1 cellular context compared by ENCODE assay signal in the genomic region with DNA sequence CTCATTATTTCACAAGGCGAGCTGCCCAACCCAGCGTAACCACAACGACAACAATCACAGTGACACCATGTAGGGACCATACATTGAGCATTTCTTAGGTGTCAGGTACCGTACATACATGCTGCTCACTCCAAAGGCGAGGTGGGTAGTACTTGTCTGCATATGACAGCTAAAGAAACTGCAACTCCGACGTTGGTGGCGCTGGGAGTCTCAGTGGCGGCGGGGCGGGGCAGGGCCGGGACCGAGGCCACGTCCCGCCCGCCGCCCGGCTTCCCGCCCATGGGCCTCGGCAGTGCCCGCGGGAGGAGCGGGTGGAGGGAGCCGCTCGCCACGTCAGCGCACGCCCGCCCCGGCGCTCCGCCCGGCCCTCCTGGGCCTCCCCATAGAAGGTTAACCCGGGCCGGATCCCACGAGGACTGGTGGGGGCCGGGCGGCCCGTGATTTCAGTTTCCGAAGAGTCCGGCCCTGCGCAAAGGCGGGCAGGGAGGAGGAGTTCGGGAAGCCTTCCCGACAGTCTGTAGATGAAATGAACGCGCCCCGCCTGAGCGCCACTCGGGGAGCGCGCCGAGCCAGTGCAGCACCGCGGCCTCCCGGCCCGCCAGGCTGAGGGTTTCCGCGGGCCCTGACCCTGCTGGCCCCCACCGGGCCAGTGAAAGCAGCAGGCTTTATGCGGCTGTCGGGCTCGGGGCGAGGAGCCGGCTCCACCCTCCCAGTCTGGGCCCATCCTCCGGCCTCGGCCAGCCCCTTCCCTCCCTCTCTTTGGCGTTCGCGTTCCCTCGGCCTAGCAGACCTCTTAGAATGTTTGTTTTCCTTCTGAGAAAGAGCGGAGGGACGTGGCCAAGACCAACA.
TF ChIP-seq lines count a peak whose summit lies in the region.

No MANE protein-coding gene starts in this region.

TF ChIP-seq in HepG2, 621 proteins besides CTCF, POLR2A, EP300 and RAD21 (continued from another document and continues in another):
- TF ChIP-seq, protein P1, sequence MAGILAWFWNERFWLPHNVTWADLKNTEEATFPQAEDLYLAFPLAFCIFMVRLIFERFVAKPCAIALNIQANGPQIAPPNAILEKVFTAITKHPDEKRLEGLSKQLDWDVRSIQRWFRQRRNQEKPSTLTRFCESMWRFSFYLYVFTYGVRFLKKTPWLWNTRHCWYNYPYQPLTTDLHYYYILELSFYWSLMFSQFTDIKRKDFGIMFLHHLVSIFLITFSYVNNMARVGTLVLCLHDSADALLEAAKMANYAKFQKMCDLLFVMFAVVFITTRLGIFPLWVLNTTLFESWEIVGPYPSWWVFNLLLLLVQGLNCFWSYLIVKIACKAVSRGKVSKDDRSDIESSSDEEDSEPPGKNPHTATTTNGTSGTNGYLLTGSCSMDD (CRISPR knock-in tag; IDR thresholded peaks at IDR 0.05) = no peak
- TF ChIP-seq MTF1 (CRISPR knock-in tag; IDR thresholded peaks at IDR 0.05) (0 out of 2 replicates have a peak, but pooled peaks have one; percentile 51), ZNF232 (CRISPR knock-in tag; IDR thresholded peaks at IDR 0.05; ENCODE audit: borderline replicate concordance) (peak; percentile 69; the same call in 1 of the 2 replicates), ELF1 (CRISPR knock-in tag; IDR thresholded peaks at IDR 0.05) (no peak), IKZF4 (CRISPR knock-in tag; IDR thresholded peaks at IDR 0.05; ENCODE audit: borderline replicate concordance, low read depth, not compliant biosample characterization) (no peak), SNAPC2 (CRISPR knock-in tag; IDR thresholded peaks at IDR 0.05) (0 out of 2 replicates have a peak, but pooled peaks have one; percentile 43), ZNF563 (CRISPR knock-in tag; IDR thresholded peaks at IDR 0.05) (peak; percentile 73; the same call in 1 of the 2 replicates), NFKBIZ (CRISPR knock-in tag; IDR thresholded peaks at IDR 0.05) (0 out of 2 replicates have a peak, but pooled peaks have one; percentile 14), ZNF230 (CRISPR knock-in tag; IDR thresholded peaks at IDR 0.05) (no peak), ATF1 (CRISPR knock-in tag; IDR thresholded peaks at IDR 0.05) (no peak), ZNF484 (CRISPR knock-in tag; IDR thresholded peaks at IDR 0.05; ENCODE audit: borderline replicate concordance, low read depth) (no peak), XRCC5 (optimal IDR thresholded peaks at IDR 0.05; ENCODE audit: low read length) (no peak), NRL (CRISPR knock-in tag; IDR thresholded peaks at IDR 0.05; ENCODE audit: borderline replicate concordance) (peak; percentile 47; the same call in 1 of the 2 replicates), RXRB (CRISPR knock-in tag; IDR thresholded peaks at IDR 0.05; ENCODE audit: borderline replicate concordance) (peak; percentile 56; the same call in 1 of the 2 replicates), KLF16 (CRISPR knock-in tag; IDR thresholded peaks at IDR 0.05) (peak in 1 of 2 experiments; percentile 31; a peak in 1 of 4 replicates), ZNF207 (IDR thresholded peaks at IDR 0.05; ENCODE audit: borderline replicate concordance) (no peak), RARA (CRISPR knock-in tag; IDR thresholded peaks at IDR 0.05) (peak; percentile 55), SP140L (CRISPR knock-in tag; IDR thresholded peaks at IDR 0.05; ENCODE audit: borderline replicate concordance) (no peak), DR1 (CRISPR knock-in tag; IDR thresholded peaks at IDR 0.05) (peak; percentile 45), SOX6 (IDR thresholded peaks at IDR 0.05) (no peak), SOX6 (CRISPR knock-in tag; IDR thresholded peaks at IDR 0.05) (no peak; the same call in 1 of the 2 replicates), FLYWCH1 (CRISPR knock-in tag; IDR thresholded peaks at IDR 0.05) (no peak), TOPORS (CRISPR knock-in tag; IDR thresholded peaks at IDR 0.05) (peak; percentile 75)
- TF ChIP-seq, protein P2, sequence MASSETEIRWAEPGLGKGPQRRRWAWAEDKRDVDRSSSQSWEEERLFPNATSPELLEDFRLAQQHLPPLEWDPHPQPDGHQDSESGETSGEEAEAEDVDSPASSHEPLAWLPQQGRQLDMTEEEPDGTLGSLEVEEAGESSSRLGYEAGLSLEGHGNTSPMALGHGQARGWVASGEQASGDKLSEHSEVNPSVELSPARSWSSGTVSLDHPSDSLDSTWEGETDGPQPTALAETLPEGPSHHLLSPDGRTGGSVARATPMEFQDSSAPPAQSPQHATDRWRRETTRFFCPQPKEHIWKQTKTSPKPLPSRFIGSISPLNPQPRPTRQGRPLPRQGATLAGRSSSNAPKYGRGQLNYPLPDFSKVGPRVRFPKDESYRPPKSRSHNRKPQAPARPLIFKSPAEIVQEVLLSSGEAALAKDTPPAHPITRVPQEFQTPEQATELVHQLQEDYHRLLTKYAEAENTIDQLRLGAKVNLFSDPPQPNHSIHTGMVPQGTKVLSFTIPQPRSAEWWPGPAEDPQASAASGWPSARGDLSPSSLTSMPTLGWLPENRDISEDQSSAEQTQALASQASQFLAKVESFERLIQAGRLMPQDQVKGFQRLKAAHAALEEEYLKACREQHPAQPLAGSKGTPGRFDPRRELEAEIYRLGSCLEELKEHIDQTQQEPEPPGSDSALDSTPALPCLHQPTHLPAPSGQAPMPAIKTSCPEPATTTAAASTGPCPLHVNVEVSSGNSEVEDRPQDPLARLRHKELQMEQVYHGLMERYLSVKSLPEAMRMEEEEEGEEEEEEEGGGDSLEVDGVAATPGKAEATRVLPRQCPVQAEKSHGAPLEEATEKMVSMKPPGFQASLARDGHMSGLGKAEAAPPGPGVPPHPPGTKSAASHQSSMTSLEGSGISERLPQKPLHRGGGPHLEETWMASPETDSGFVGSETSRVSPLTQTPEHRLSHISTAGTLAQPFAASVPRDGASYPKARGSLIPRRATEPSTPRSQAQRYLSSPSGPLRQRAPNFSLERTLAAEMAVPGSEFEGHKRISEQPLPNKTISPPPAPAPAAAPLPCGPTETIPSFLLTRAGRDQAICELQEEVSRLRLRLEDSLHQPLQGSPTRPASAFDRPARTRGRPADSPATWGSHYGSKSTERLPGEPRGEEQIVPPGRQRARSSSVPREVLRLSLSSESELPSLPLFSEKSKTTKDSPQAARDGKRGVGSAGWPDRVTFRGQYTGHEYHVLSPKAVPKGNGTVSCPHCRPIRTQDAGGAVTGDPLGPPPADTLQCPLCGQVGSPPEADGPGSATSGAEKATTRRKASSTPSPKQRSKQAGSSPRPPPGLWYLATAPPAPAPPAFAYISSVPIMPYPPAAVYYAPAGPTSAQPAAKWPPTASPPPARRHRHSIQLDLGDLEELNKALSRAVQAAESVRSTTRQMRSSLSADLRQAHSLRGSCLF (CRISPR knock-in tag; IDR thresholded peaks at IDR 0.05; ENCODE audit: borderline replicate concordance) = 0 out of 2 replicates have a peak, but pooled peaks have one; percentile 19
- TF ChIP-seq, protein P3, sequence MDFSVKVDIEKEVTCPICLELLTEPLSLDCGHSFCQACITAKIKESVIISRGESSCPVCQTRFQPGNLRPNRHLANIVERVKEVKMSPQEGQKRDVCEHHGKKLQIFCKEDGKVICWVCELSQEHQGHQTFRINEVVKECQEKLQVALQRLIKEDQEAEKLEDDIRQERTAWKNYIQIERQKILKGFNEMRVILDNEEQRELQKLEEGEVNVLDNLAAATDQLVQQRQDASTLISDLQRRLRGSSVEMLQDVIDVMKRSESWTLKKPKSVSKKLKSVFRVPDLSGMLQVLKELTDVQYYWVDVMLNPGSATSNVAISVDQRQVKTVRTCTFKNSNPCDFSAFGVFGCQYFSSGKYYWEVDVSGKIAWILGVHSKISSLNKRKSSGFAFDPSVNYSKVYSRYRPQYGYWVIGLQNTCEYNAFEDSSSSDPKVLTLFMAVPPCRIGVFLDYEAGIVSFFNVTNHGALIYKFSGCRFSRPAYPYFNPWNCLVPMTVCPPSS (IDR thresholded peaks at IDR 0.05) = no peak
- TF ChIP-seq, protein P4, sequence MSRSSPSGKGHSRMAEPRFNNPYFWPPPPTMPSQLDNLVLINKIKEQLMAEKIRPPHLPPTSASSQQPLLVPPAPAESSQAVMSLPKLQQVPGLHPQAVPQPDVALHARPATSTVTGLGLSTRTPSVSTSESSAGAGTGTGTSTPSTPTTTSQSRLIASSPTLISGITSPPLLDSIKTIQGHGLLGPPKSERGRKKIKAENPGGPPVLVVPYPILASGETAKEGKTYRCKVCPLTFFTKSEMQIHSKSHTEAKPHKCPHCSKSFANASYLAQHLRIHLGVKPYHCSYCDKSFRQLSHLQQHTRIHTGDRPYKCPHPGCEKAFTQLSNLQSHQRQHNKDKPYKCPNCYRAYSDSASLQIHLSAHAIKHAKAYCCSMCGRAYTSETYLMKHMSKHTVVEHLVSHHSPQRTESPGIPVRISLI (CRISPR knock-in tag; IDR thresholded peaks at IDR 0.05; ENCODE audit: borderline replicate concordance) = no peak
- TF ChIP-seq, protein P5, sequence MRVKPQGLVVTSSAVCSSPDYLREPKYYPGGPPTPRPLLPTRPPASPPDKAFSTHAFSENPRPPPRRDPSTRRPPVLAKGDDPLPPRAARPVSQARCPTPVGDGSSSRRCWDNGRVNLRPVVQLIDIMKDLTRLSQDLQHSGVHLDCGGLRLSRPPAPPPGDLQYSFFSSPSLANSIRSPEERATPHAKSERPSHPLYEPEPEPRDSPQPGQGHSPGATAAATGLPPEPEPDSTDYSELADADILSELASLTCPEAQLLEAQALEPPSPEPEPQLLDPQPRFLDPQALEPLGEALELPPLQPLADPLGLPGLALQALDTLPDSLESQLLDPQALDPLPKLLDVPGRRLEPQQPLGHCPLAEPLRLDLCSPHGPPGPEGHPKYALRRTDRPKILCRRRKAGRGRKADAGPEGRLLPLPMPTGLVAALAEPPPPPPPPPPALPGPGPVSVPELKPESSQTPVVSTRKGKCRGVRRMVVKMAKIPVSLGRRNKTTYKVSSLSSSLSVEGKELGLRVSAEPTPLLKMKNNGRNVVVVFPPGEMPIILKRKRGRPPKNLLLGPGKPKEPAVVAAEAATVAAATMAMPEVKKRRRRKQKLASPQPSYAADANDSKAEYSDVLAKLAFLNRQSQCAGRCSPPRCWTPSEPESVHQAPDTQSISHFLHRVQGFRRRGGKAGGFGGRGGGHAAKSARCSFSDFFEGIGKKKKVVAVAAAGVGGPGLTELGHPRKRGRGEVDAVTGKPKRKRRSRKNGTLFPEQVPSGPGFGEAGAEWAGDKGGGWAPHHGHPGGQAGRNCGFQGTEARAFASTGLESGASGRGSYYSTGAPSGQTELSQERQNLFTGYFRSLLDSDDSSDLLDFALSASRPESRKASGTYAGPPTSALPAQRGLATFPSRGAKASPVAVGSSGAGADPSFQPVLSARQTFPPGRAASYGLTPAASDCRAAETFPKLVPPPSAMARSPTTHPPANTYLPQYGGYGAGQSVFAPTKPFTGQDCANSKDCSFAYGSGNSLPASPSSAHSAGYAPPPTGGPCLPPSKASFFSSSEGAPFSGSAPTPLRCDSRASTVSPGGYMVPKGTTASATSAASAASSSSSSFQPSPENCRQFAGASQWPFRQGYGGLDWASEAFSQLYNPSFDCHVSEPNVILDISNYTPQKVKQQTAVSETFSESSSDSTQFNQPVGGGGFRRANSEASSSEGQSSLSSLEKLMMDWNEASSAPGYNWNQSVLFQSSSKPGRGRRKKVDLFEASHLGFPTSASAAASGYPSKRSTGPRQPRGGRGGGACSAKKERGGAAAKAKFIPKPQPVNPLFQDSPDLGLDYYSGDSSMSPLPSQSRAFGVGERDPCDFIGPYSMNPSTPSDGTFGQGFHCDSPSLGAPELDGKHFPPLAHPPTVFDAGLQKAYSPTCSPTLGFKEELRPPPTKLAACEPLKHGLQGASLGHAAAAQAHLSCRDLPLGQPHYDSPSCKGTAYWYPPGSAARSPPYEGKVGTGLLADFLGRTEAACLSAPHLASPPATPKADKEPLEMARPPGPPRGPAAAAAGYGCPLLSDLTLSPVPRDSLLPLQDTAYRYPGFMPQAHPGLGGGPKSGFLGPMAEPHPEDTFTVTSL (CRISPR knock-in tag; IDR thresholded peaks at IDR 0.05; ENCODE audit: borderline replicate concordance) = no peak
- TF ChIP-seq, protein P6, sequence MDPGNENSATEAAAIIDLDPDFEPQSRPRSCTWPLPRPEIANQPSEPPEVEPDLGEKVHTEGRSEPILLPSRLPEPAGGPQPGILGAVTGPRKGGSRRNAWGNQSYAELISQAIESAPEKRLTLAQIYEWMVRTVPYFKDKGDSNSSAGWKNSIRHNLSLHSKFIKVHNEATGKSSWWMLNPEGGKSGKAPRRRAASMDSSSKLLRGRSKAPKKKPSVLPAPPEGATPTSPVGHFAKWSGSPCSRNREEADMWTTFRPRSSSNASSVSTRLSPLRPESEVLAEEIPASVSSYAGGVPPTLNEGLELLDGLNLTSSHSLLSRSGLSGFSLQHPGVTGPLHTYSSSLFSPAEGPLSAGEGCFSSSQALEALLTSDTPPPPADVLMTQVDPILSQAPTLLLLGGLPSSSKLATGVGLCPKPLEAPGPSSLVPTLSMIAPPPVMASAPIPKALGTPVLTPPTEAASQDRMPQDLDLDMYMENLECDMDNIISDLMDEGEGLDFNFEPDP (CRISPR knock-in tag; conservative IDR thresholded peaks at IDR 0.05) = no peak
- TF ChIP-seq, protein P7, sequence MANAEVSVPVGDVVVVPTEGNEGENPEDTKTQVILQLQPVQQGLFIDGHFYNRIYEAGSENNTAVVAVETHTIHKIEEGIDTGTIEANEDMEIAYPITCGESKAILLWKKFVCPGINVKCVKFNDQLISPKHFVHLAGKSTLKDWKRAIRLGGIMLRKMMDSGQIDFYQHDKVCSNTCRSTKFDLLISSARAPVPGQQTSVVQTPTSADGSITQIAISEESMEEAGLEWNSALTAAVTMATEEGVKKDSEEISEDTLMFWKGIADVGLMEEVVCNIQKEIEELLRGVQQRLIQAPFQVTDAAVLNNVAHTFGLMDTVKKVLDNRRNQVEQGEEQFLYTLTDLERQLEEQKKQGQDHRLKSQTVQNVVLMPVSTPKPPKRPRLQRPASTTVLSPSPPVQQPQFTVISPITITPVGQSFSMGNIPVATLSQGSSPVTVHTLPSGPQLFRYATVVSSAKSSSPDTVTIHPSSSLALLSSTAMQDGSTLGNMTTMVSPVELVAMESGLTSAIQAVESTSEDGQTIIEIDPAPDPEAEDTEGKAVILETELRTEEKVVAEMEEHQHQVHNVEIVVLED (CRISPR knock-in tag; IDR thresholded peaks at IDR 0.05; ENCODE audit: borderline replicate concordance) = no peak
- TF ChIP-seq, protein P8, sequence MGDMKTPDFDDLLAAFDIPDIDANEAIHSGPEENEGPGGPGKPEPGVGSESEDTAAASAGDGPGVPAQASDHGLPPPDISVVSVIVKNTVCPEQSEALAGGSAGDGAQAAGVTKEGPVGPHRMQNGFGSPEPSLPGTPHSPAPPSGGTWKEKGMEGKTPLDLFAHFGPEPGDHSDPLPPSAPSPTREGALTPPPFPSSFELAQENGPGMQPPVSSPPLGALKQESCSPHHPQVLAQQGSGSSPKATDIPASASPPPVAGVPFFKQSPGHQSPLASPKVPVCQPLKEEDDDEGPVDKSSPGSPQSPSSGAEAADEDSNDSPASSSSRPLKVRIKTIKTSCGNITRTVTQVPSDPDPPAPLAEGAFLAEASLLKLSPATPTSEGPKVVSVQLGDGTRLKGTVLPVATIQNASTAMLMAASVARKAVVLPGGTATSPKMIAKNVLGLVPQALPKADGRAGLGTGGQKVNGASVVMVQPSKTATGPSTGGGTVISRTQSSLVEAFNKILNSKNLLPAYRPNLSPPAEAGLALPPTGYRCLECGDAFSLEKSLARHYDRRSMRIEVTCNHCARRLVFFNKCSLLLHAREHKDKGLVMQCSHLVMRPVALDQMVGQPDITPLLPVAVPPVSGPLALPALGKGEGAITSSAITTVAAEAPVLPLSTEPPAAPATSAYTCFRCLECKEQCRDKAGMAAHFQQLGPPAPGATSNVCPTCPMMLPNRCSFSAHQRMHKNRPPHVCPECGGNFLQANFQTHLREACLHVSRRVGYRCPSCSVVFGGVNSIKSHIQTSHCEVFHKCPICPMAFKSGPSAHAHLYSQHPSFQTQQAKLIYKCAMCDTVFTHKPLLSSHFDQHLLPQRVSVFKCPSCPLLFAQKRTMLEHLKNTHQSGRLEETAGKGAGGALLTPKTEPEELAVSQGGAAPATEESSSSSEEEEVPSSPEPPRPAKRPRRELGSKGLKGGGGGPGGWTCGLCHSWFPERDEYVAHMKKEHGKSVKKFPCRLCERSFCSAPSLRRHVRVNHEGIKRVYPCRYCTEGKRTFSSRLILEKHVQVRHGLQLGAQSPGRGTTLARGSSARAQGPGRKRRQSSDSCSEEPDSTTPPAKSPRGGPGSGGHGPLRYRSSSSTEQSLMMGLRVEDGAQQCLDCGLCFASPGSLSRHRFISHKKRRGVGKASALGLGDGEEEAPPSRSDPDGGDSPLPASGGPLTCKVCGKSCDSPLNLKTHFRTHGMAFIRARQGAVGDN (CRISPR knock-in tag; IDR thresholded peaks at IDR 0.05) = peak; percentile 95
